12 cellular contexts compared by ENCODE assay signal in the genomic region with DNA sequence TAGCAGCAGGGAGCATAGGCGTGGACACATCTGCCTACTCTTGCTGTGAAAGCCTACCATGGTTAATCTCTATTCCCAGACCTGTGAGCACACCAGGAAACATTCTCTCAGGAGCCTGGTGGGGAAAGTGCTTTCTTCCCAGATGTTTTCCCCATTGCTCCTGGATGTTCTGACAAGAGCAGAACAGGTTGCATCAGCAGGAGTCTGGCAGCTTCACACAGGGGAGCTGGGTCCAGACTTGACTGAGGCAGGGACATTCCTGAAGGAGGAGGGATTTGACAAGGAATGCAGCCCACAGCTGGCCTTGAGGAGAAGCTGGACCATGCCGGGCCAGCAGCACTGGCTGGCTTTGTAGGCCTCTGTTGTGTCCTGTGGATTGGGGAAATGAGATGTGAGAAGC. TPM values are rescaled to one million over a fixed set of nuclear protein-coding genes. Genes with fewer than 3 reads are reported as not detected.
DNase-seq lines count a peak whose midpoint lies in the region; ATAC-seq and TF ChIP-seq lines count a peak whose summit lies in the region.
"Had no signal": no experiment of that assay in that cellular context is flagged by ENCODE, and none has a peak within 500 bp of the region (broad histone marks: within the 10 kb centered on the region; RNA-seq: fewer than 3 reads in every experiment).

No MANE protein-coding gene starts in this region.

- peak overlapping the region; percentile 87 for H3K27ac ChIP-seq in SJCRH30

- no peaks in the 10 kb centered on the region for H3K9me3 Mint-ChIP-seq in osteocyte (ENCODE audit: unreplicated experiment)
- H3K9me3 Mint-ChIP-seq: activated B cell treated with CpG ODN at 0.5 μM for 24 hours had no signal

- no peak overlapping the region for H3K4me3 Mint-ChIP-seq in osteocyte (ENCODE audit: unreplicated experiment)
- H3K4me3 Mint-ChIP-seq: activated B cell treated with CpG ODN at 0.5 μM for 24 hours had no signal

- H3K27me3 Mint-ChIP-seq in osteocyte (ENCODE audit: unreplicated experiment): no peaks in the 10 kb centered on the region
- H3K27me3 Mint-ChIP-seq: activated B cell treated with CpG ODN at 0.5 μM for 24 hours had no signal

- TF ChIP-seq CTCF in fibroblast of pulmonary artery (IDR thresholded peaks at IDR 0.05; ENCODE audit: low read length, missing control alignments) (no peak), osteocyte (IDR thresholded peaks at IDR 0.05) (no peak)

- ATAC-seq in HG03439 (IDR thresholded peaks at IDR 0.05; ENCODE audit: unreplicated experiment): no peak
- no peak for ATAC-seq in GM21723 (IDR thresholded peaks at IDR 0.05; ENCODE audit: unreplicated experiment)

- peaks cover 4% of the 10 kb centered on the region for H3K36me3 Mint-ChIP-seq in osteocyte (ENCODE audit: unreplicated experiment)

- DNase-seq in EL (peak; percentile 63), SJCRH30 (peak in 1 of 2 experiments; percentile 45), fibroblast of pulmonary artery (ENCODE audit: low read depth) (peak; percentile 61), osteocyte (ENCODE audit: extremely low spot score, unreplicated experiment) (no peak), HCEC 1CT (no peak)
- no peak for DNase-seq in stimulated activated CD4-positive, alpha-beta T cell treated with anti-CD3 and anti-CD28 coated beads, Interleukin-4, amount 100 ng/mL, for 4 hours
- DNase-seq: activated B cell treated with CpG ODN at 0.5 μM for 24 hours; hippocampal formation; NCI-H524 treated with DMSO at 0.1 percent for 48 hours; stimulated activated CD8-positive, alpha-beta memory T cell treated with anti-CD3 and anti-CD28 coated beads, Interleukin-4, amount 100 ng/mL, for 48 hours had no signal

- peaks cover 17% of the 10 kb centered on the region for H3K4me1 Mint-ChIP-seq in osteocyte (ENCODE audit: unreplicated experiment)
- H3K4me1 Mint-ChIP-seq: activated B cell treated with CpG ODN at 0.5 μM for 24 hours had no signal

- H3K27ac Mint-ChIP-seq in osteocyte (ENCODE audit: unreplicated experiment): peak overlapping the region; percentile 71
- H3K27ac Mint-ChIP-seq: activated B cell treated with CpG ODN at 0.5 μM for 24 hours had no signal

- H3K4me3 ChIP-seq in SJCRH30: no peak overlapping the region
- no peak overlapping the region for H3K4me3 ChIP-seq in fibroblast of pulmonary artery (replicated peaks; ENCODE audit: low read depth, low read length)

- H3K27me3 ChIP-seq in SJCRH30: no peaks in the 10 kb centered on the region

- no peaks in the 10 kb centered on the region for H3K36me3 ChIP-seq in SJCRH30

- no peaks in the 10 kb centered on the region for H3K9me3 ChIP-seq in SJCRH30 (replicated peaks)

- peaks cover 46% of the 10 kb centered on the region for H3K4me1 ChIP-seq in SJCRH30

RNA-seq across cellular contexts. Expression of a gene that starts 21.0 kb away (rescaled TPM):
- total RNA-seq in SJCRH30 (2014; rRNA removed; shearing (Covaris generic)): 2.8 and 3.0 TPM in 2 replicates
- 0.81 and 1.1 TPM in 2 replicates for total RNA-seq in osteocyte

RNA-seq across cellular contexts. Expression of a gene that starts 34.1 kb away (rescaled TPM):
- 15.4 and 17.7 TPM in 2 replicates for total RNA-seq in SJCRH30 (2014; rRNA removed; shearing (Covaris generic))
- total RNA-seq in osteocyte: 37.6 and 40.8 TPM in 2 replicates

RNA-seq across cellular contexts. Expression of a gene that starts 57.2 kb away (rescaled TPM):
- total RNA-seq in SJCRH30 (2014; rRNA removed; shearing (Covaris generic)): 45.4 and 47.9 TPM in 2 replicates
- 21.7 and 22.4 TPM in 2 replicates for total RNA-seq in osteocyte

Comparison
In these comparisons a context has a peak if more than half of its experiments do, and no peak if none do; other contexts are left out.
1. DNase-seq: peak in EL (single experiment) and fibroblast of pulmonary artery (single experiment); none in osteocyte (single experiment), HCEC 1CT (single experiment) and stimulated activated CD4-positive, alpha-beta T cell treated with anti-CD3 and anti-CD28 coated beads, Interleukin-4, amount 100 ng/mL, for 4 hours (0 of 2).